13 cellular contexts compared by ENCODE assay signal in genomic region chr1:63984257-63984626, GRCh38.
DNase-seq lines count a peak whose midpoint lies in the region; TF ChIP-seq lines count a peak whose summit lies in the region.
"Had no signal": no experiment of that assay in that cellular context is flagged by ENCODE, and none has a peak within 500 bp of the region (broad histone marks: within the 10 kb centered on the region; RNA-seq: fewer than 3 reads in every experiment).

No MANE protein-coding gene starts in this region.

- POLR2A ChIA-PET in SK-N-SH (lab: Yijun Ruan, JAX): no interaction called here
- POLR2A ChIA-PET in CD4-positive, alpha-beta memory T cell (lab: Charles Lee; ENCODE audit: partially characterized antibody): no interaction called here
- POLR2A ChIA-PET in PC-9 (lab: Charles Lee; ENCODE audit: unreplicated experiment): no interaction called here

- H3K23ac ChIP-seq in trophoblast cell (ENCODE audit: low read length): no peak overlapping the region

- H2BK12ac ChIP-seq in trophoblast cell (ENCODE audit: low read length): no peak overlapping the region

- H3K18ac ChIP-seq in trophoblast cell (ENCODE audit: low read length): no peak overlapping the region

- peaks cover 0 to 2% (median 0%) of the 10 kb centered on the region in 8 donors for H3K9me3 Mint-ChIP-seq in CD4-positive, alpha-beta memory T cell
- H3K9me3 Mint-ChIP-seq: activated naive CD8-positive, alpha-beta T cell treated with anti-CD3 and anti-CD28 coated beads, Interleukin-2, amount 50 U/mL, for 24 hours had no signal

- peaks cover 0 to 3% of the 10 kb centered on the region in 2 donors for H3K27me3 Mint-ChIP-seq in CD4-positive, alpha-beta memory T cell
- H3K27me3 Mint-ChIP-seq: activated naive CD8-positive, alpha-beta T cell treated with anti-CD3 and anti-CD28 coated beads, Interleukin-2, amount 50 U/mL, for 24 hours had no signal

- peaks cover 7 to 11% of the 10 kb centered on the region in 2 experiments; a peak in 3 of 4 replicates for H3K4me1 ChIP-seq in SK-N-SH (ENCODE audit: control insufficient read depth in 1 of 2, insufficient read depth in 2 of 2, low read depth in 1 of 2, low read length in 1 of 2)
- peaks cover 11 to 26% of the 10 kb centered on the region in 2 experiments for H3K4me1 ChIP-seq in trophoblast cell (ENCODE audit: control insufficient read depth in 1 of 2, insufficient read depth in 2 of 2, low read length in 2 of 2)
- no peaks in the 10 kb centered on the region for H3K4me1 ChIP-seq in testis
- no peaks in the 10 kb centered on the region for H3K4me1 ChIP-seq in CD4-positive, alpha-beta memory T cell (ENCODE audit: insufficient read depth, low read length)
- peaks cover 40% of the 10 kb centered on the region for H3K4me1 ChIP-seq in PC-9 (replicated peaks; ENCODE audit: insufficient read depth)

- no peaks in the 10 kb centered on the region; the same call in 1 of the 2 replicates for H3K9me3 ChIP-seq in SK-N-SH
- H3K9me3 ChIP-seq in trophoblast cell (ENCODE audit: insufficient read depth, low read depth, low read length): no peaks in the 10 kb centered on the region
- no peaks in the 10 kb centered on the region for H3K9me3 ChIP-seq in testis
- no peaks in the 10 kb centered on the region for H3K9me3 ChIP-seq in CD4-positive, alpha-beta memory T cell (ENCODE audit: control insufficient read depth in 1 of 2, low read length in 2 of 2)
- peaks cover 11% of the 10 kb centered on the region for H3K9me3 ChIP-seq in PC-9 (ENCODE audit: insufficient read depth, low read depth)

- H3K14ac ChIP-seq in trophoblast cell (ENCODE audit: low read length): peak overlapping the region; percentile 20

- H3K4me3 ChIP-seq in SK-N-SH (ENCODE audit: low read depth in 2 of 2, low read length in 1 of 2) (no peak overlapping the region), trophoblast cell (ENCODE audit: low read depth, low read length) (no peak overlapping the region), testis (no peak overlapping the region), PC-9 (no peak overlapping the region)
- no peak overlapping the region for H3K4me3 ChIP-seq in CD4-positive, alpha-beta memory T cell (ENCODE audit: low read length in 2 of 2)
- H3K4me3 ChIP-seq: dorsolateral prefrontal cortex had no signal

- H3K9ac ChIP-seq in SK-N-SH (no peak overlapping the region), trophoblast cell (ENCODE audit: low read length) (no peak overlapping the region)

- H3K9me2 ChIP-seq in SK-N-SH: no peaks in the 10 kb centered on the region
- no peaks in the 10 kb centered on the region for H3K9me2 ChIP-seq in PC-9 (ENCODE audit: insufficient read depth)

- DNase-seq in EL: peak; percentile 39
- no peak for DNase-seq in SK-N-SH
- DNase-seq in fibroblast of gingiva (ENCODE audit: low read depth): peak; percentile 15
- no peak for DNase-seq in trophoblast cell
- no peak for DNase-seq in testis
- no peak for DNase-seq in CD4-positive, alpha-beta memory T cell
- DNase-seq in D341Med (ENCODE audit: low spot score): no peak
- no peak for DNase-seq in PC-9
- DNase-seq: activated CD4-positive, alpha-beta T cell treated with anti-CD3 and anti-CD28 coated beads, Interleukin-2, amount 50 U/mL, for 4 hours; activated naive CD8-positive, alpha-beta T cell treated with anti-CD3 and anti-CD28 coated beads, Interleukin-2, amount 50 U/mL, for 24 hours; dorsolateral prefrontal cortex; NCI-H2029 treated with DMSO at 0.1 percent for 48 hours had no signal

- TF ChIP-seq EP300 in SK-N-SH (IDR thresholded peaks at IDR 0.05; ENCODE audit: borderline replicate concordance in 1 of 2, low read depth in 1 of 2, low read length in 1 of 2): no peak

- WGBS in SK-N-SH (ENCODE audit: low lambda C conversion rate): 40% methylated on average over 1 of the region's 1 CpG
- no CpG with 5 or more reads among the region's 1 CpG for WGBS in trophoblast cell (ENCODE audit: extremely low coverage, insufficient coverage, insufficient read length)
- 44 to 46% methylated on average over 1 of the region's 1 CpG for WGBS in testis, 2 donors

- no peak overlapping the region for H2BK5ac ChIP-seq in trophoblast cell (ENCODE audit: low read depth, low read length, poor library complexity)

- H2AFZ ChIP-seq in SK-N-SH (ENCODE audit: low read depth): no peak overlapping the region
- H2AFZ ChIP-seq in trophoblast cell (ENCODE audit: insufficient read depth, low read length, poor library complexity): no peak overlapping the region
- no peak overlapping the region for H2AFZ ChIP-seq in PC-9

- no peak for TF ChIP-seq CTCF in SK-N-SH (IDR thresholded peaks at IDR 0.05)
- no peak for TF ChIP-seq CTCF in testis (IDR thresholded peaks at IDR 0.05)
- TF ChIP-seq CTCF in PC-9 (conservative IDR thresholded peaks at IDR 0.05): no peak

- H4K12ac ChIP-seq in trophoblast cell (ENCODE audit: low read depth, low read length): no peak overlapping the region

- peaks cover 13% of the 10 kb centered on the region for H3K79me1 ChIP-seq in trophoblast cell (ENCODE audit: low read length)

- H3K27ac Mint-ChIP-seq in CD4-positive, alpha-beta memory T cell: no peak overlapping the region
- H3K27ac Mint-ChIP-seq: activated naive CD8-positive, alpha-beta T cell treated with anti-CD3 and anti-CD28 coated beads, Interleukin-2, amount 50 U/mL, for 24 hours; B cell had no signal

- no peaks in the 10 kb centered on the region for H3K79me2 ChIP-seq in SK-N-SH (ENCODE audit: insufficient read depth)
- no peaks in the 10 kb centered on the region for H3K79me2 ChIP-seq in trophoblast cell (ENCODE audit: control insufficient read depth, insufficient read depth, low read length, poor library complexity)
- H3K79me2 ChIP-seq in PC-9 (ENCODE audit: low read depth): peaks cover 41% of the 10 kb centered on the region

- no peak overlapping the region for H2AK5ac ChIP-seq in trophoblast cell (ENCODE audit: low read length)

- no peak overlapping the region for H2BK120ac ChIP-seq in trophoblast cell (ENCODE audit: insufficient read depth, low read length, poor library complexity)

- H3K27me3 ChIP-seq in SK-N-SH (ENCODE audit: insufficient read depth) (no peaks in the 10 kb centered on the region), trophoblast cell (ENCODE audit: insufficient read depth, low read length) (no peaks in the 10 kb centered on the region), testis (no peaks in the 10 kb centered on the region), PC-9 (ENCODE audit: insufficient read depth, low read depth) (no peaks in the 10 kb centered on the region)
- peaks cover 3% of the 10 kb centered on the region for H3K27me3 ChIP-seq in CD4-positive, alpha-beta memory T cell (ENCODE audit: insufficient read depth, low read length)
- H3K27me3 ChIP-seq: dorsolateral prefrontal cortex had no signal

- H3K36me3 ChIP-seq in SK-N-SH (replicated peaks in 1 of 2; ENCODE audit: control insufficient read depth in 1 of 2, insufficient read depth in 2 of 2, low read length in 1 of 2): no peaks in the 10 kb centered on the region
- H3K36me3 ChIP-seq in trophoblast cell (ENCODE audit: control insufficient read depth in 1 of 2, insufficient read depth in 2 of 2, low read length in 2 of 2): no peaks in the 10 kb centered on the region
- H3K36me3 ChIP-seq in testis (ENCODE audit: low read depth, missing control alignments): no peaks in the 10 kb centered on the region
- H3K36me3 ChIP-seq in CD4-positive, alpha-beta memory T cell (ENCODE audit: insufficient read depth, low read length): no peaks in the 10 kb centered on the region
- 0 out of 2 replicates have a peak, but pooled peaks cover 3% of the 10 kb centered on the region for H3K36me3 ChIP-seq in PC-9 (ENCODE audit: low read depth)

- TF ChIP-seq POLR2A in testis (IDR thresholded peaks at IDR 0.05): no peak

- H3K27ac ChIP-seq in SK-N-SH (ENCODE audit: low read depth in 2 of 2, low read length in 1 of 2) (peak overlapping the region in 1 of 2 experiments; percentile 28; a peak in 2 of 4 replicates), trophoblast cell (ENCODE audit: low read depth, low read length) (peak overlapping the region; percentile 81), testis (no peak overlapping the region), PC-9 (no peak overlapping the region)
- no peak overlapping the region for H3K27ac ChIP-seq in CD4-positive, alpha-beta memory T cell (ENCODE audit: low read depth, low read length)

- no peak overlapping the region for H3K4me3 Mint-ChIP-seq in CD4-positive, alpha-beta memory T cell
- H3K4me3 Mint-ChIP-seq: activated naive CD8-positive, alpha-beta T cell treated with anti-CD3 and anti-CD28 coated beads, Interleukin-2, amount 50 U/mL, for 24 hours; B cell had no signal

- no peak for TF ChIP-seq RAD21 in SK-N-SH (IDR thresholded peaks at IDR 0.05; ENCODE audit: low read length)

- intact Hi-C loops in testis (cut with DNase I; ENCODE audit: low total_unique reads) (no loop called here), PC-9 (cut with micrococcal nuclease; ENCODE audit: unreplicated experiment) (no loop called here)
- intact Hi-C loops in CD4-positive, alpha-beta memory T cell (cut with micrococcal nuclease): no loop called here

- BruUV-seq in PC-9 (replicated peaks; lab: Mats Ljungman, UMichigan): no TSS peak

- H3K4me2 ChIP-seq in SK-N-SH: peak overlapping the region; percentile 27; the same call in 1 of the 2 replicates
- no peak overlapping the region for H3K4me2 ChIP-seq in trophoblast cell (ENCODE audit: low read length)
- H3K4me2 ChIP-seq in PC-9: no peak overlapping the region

- no peaks in the 10 kb centered on the region for H3K4me1 Mint-ChIP-seq in CD4-positive, alpha-beta memory T cell
- H3K4me1 Mint-ChIP-seq: activated naive CD8-positive, alpha-beta T cell treated with anti-CD3 and anti-CD28 coated beads, Interleukin-2, amount 50 U/mL, for 24 hours; B cell had no signal

- H4K91ac ChIP-seq in trophoblast cell (ENCODE audit: low read depth, low read length): peak overlapping the region; percentile 56

- H3F3A ChIP-seq in SK-N-SH (replicated peaks; ENCODE audit: insufficient read depth) (no peaks in the 10 kb centered on the region), PC-9 (ENCODE audit: insufficient read depth, low read depth) (peaks cover 30% of the 10 kb centered on the region)

- H3K4ac ChIP-seq in trophoblast cell (ENCODE audit: low read depth, low read length): no peak overlapping the region

- H4K20me1 ChIP-seq in SK-N-SH (ENCODE audit: insufficient read depth) (no peaks in the 10 kb centered on the region), PC-9 (ENCODE audit: insufficient read depth) (no peaks in the 10 kb centered on the region)

- no peaks in the 10 kb centered on the region for H3K36me3 Mint-ChIP-seq in CD4-positive, alpha-beta memory T cell

- H4K8ac ChIP-seq in trophoblast cell (ENCODE audit: low read depth, low read length): peak overlapping the region; percentile 13

- CTCF ChIA-PET in SK-N-SH (lab: Yijun Ruan, JAX): interaction anchor here (1.0 to 2.3 kb wide), 2 partner anchors 9 to 21 kb away, joined by 4 to 5 read pairs; no protein-coding TSS in a partner anchor
- CTCF ChIA-PET in CD4-positive, alpha-beta memory T cell (lab: Charles Lee; ENCODE audit: partially characterized antibody): interaction anchor here (1.2 kb wide), 1 partner anchor 9 kb away, joined by 3 read pairs; no protein-coding TSS in a partner anchor
- CTCF ChIA-PET in PC-9 (lab: Charles Lee): no interaction called here

TF ChIP-seq in SK-N-SH, 30 proteins besides CTCF, POLR2A, EP300 and RAD21 (continues in another document):
- TF ChIP-seq TAF1 (IDR thresholded peaks at IDR 0.05; ENCODE audit: borderline replicate concordance, low read depth, low read length) (no peak), GABPA (IDR thresholded peaks at IDR 0.05; ENCODE audit: low read depth) (no peak)

Comparison
In these comparisons a context has a peak if more than half of its experiments do, and no peak if none do; other contexts are left out.
1. DNase-seq: peak in EL (single experiment) and fibroblast of gingiva (single experiment); none in SK-N-SH (single experiment), trophoblast cell (0 of 2), testis (single experiment), CD4-positive, alpha-beta memory T cell (0 of 5), D341Med (single experiment) and PC-9 (0 of 2).